In genomic region chr2:9813312-9814128, GRCh38 we compare ENCODE assay signal across 8 cellular contexts. TPM values are rescaled to one million over a fixed set of nuclear protein-coding genes. Genes with fewer than 3 reads are reported as not detected.
DNase-seq lines count a peak whose midpoint lies in the region; ATAC-seq, FAIRE-seq and TF ChIP-seq lines count a peak whose summit lies in the region.

No MANE protein-coding gene starts in this region.

- WGBS in smooth muscle cell (ENCODE audit: low lambda C conversion rate) = 34% methylated on average over 24 of the region's 24 CpGs

- H3K36me3 Mint-ChIP-seq in astrocyte (ENCODE audit: low read depth, unreplicated experiment) = no peaks in the 10 kb centered on the region

- H3K79me2 ChIP-seq in ACC112 (ENCODE audit: control insufficient read depth, insufficient read depth, low read length, unreplicated experiment) (no peaks in the 10 kb centered on the region), astrocyte (ENCODE audit: insufficient read depth, low read length) (no peaks in the 10 kb centered on the region), smooth muscle cell (ENCODE audit: low read depth) (no peaks in the 10 kb centered on the region)

- H3K4me3 ChIP-seq in ACC112 (ENCODE audit: low read depth, low read length) (peak overlapping the region; percentile 5; the same call in 1 of the 2 replicates), astrocyte (ENCODE audit: insufficient read depth, low read depth, low read length) (no peak overlapping the region), smooth muscle cell (no peak overlapping the region)

- peak overlapping the region; percentile 46 for H3K9ac ChIP-seq in astrocyte (ENCODE audit: low read length)
- H3K9ac ChIP-seq in smooth muscle cell (ENCODE audit: low read depth) = no peak overlapping the region

- H2AFZ ChIP-seq in ACC112 (ENCODE audit: low read length, unreplicated experiment) (peak overlapping the region; percentile 68), astrocyte (ENCODE audit: low read depth, low read length) (peak overlapping the region; percentile 85), smooth muscle cell (ENCODE audit: low read depth) (peak overlapping the region; percentile 76)

- no peaks in the 10 kb centered on the region for H3K36me3 ChIP-seq in ACC112 (ENCODE audit: insufficient read depth, low read length)
- no peaks in the 10 kb centered on the region for H3K36me3 ChIP-seq in astrocyte (ENCODE audit: insufficient read depth, low read length)
- no peaks in the 10 kb centered on the region for H3K36me3 ChIP-seq in smooth muscle cell (ENCODE audit: low read depth)

- H3K27ac ChIP-seq in ACC112 (ENCODE audit: low read depth, low read length) = no peak overlapping the region
- H3K27ac ChIP-seq in astrocyte (ENCODE audit: low read depth, low read length) = no peak overlapping the region
- no peak overlapping the region for H3K27ac ChIP-seq in smooth muscle cell (ENCODE audit: low read depth)

- H3K4me1 ChIP-seq in ACC112 (ENCODE audit: control insufficient read depth, insufficient read depth, low read length, unreplicated experiment) (peaks cover 8% of the 10 kb centered on the region), astrocyte (ENCODE audit: insufficient read depth, low read length) (peaks cover 6% of the 10 kb centered on the region), smooth muscle cell (ENCODE audit: low read depth) (no peaks in the 10 kb centered on the region)

- DNase-seq in MV-4-11 (lab: John Stamatoyannopoulos, UW) (peak; percentile 22), T-helper 2 cell (peak; percentile 39 to 74 (median 57)), astrocyte (ENCODE audit: low read depth) (no peak), hypothalamus (lab: John Stamatoyannopoulos, UW) (peak in 39 of 51 donors; percentile 15 to 72 (median 42)), smooth muscle cell (lab: John Stamatoyannopoulos, UW; ENCODE audit: unreplicated experiment) (peak; percentile 39)

- H4K20me1 ChIP-seq in astrocyte (ENCODE audit: insufficient read depth, low read length) (no peaks in the 10 kb centered on the region), smooth muscle cell (ENCODE audit: low read depth) (no peaks in the 10 kb centered on the region)

- H3K27me3 Mint-ChIP-seq in astrocyte (ENCODE audit: low read depth, unreplicated experiment) = peaks cover 17% of the 10 kb centered on the region

- H3K9me3 ChIP-seq in astrocyte (ENCODE audit: insufficient read depth, low read depth, low read length) (no peaks in the 10 kb centered on the region), smooth muscle cell (replicated peaks; ENCODE audit: low read depth) (no peaks in the 10 kb centered on the region)

- no peak for FAIRE-seq in astrocyte (lab: Jason Lieb, UNC)

- peaks cover 4% of the 10 kb centered on the region for H3K9me3 Mint-ChIP-seq in astrocyte (ENCODE audit: unreplicated experiment)

- peak; percentile 57 for ATAC-seq in GM18861 (IDR thresholded peaks at IDR 0.05; ENCODE audit: unreplicated experiment)
- ATAC-seq in HG02759 (IDR thresholded peaks at IDR 0.05; ENCODE audit: unreplicated experiment) = no peak

- H3K4me2 ChIP-seq in astrocyte (ENCODE audit: low read length) = peak overlapping the region; percentile 78
- peak overlapping the region; percentile 81 for H3K4me2 ChIP-seq in smooth muscle cell

- H3K27me3 ChIP-seq in ACC112 (ENCODE audit: insufficient read depth, low read length) (no peaks in the 10 kb centered on the region), astrocyte (ENCODE audit: insufficient read depth, low read length) (no peaks in the 10 kb centered on the region), smooth muscle cell (ENCODE audit: low read depth) (no peaks in the 10 kb centered on the region)

- H3K4me3 Mint-ChIP-seq in astrocyte (ENCODE audit: unreplicated experiment) = no peak overlapping the region

- no peaks in the 10 kb centered on the region for H3F3A ChIP-seq in smooth muscle cell (ENCODE audit: low read depth)

- peaks cover 10% of the 10 kb centered on the region for H3K4me1 Mint-ChIP-seq in astrocyte (ENCODE audit: low read depth, unreplicated experiment)

- TF ChIP-seq CTCF in astrocyte (IDR thresholded peaks at IDR 0.05; ENCODE audit: insufficient read depth, low read depth, low read length) (peak; percentile 86), smooth muscle cell (IDR thresholded peaks at IDR 0.05; ENCODE audit: borderline replicate concordance, insufficient read depth, poor library complexity, severe bottlenecking) (peak; percentile 91)

- H3K27ac Mint-ChIP-seq in astrocyte (ENCODE audit: unreplicated experiment) = no peak overlapping the region

RNA-seq across cellular contexts. Expression of gene TAF1B, which starts 29.8 kb away (rescaled TPM):
- total RNA-seq in astrocyte = 14.5 and 15.7 TPM in 2 replicates
- 11.2 and 41.9 TPM in 2 replicates for total RNA-seq in smooth muscle cell
- 4.5 and 8.5 TPM in 2 replicates for polyA plus RNA-seq in smooth muscle cell
